In genomic region chr1:35278886-35279554, GRCh38 we compare ENCODE assay signal across 1 cellular context.
TF ChIP-seq lines count a peak whose summit lies in the region.

No MANE protein-coding gene starts in this region.

TF ChIP-seq in K562, 482 proteins besides CTCF, POLR2A, EP300 and RAD21 (continued from another document and continues in another):
- TF ChIP-seq, protein P1, sequence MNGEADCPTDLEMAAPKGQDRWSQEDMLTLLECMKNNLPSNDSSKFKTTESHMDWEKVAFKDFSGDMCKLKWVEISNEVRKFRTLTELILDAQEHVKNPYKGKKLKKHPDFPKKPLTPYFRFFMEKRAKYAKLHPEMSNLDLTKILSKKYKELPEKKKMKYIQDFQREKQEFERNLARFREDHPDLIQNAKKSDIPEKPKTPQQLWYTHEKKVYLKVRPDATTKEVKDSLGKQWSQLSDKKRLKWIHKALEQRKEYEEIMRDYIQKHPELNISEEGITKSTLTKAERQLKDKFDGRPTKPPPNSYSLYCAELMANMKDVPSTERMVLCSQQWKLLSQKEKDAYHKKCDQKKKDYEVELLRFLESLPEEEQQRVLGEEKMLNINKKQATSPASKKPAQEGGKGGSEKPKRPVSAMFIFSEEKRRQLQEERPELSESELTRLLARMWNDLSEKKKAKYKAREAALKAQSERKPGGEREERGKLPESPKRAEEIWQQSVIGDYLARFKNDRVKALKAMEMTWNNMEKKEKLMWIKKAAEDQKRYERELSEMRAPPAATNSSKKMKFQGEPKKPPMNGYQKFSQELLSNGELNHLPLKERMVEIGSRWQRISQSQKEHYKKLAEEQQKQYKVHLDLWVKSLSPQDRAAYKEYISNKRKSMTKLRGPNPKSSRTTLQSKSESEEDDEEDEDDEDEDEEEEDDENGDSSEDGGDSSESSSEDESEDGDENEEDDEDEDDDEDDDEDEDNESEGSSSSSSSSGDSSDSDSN (IDR thresholded peaks at IDR 0.05; ENCODE audit: borderline replicate concordance in 1 of 2, low read depth in 2 of 2, low read length in 2 of 2): no peak
- TF ChIP-seq HDAC8 (tag; IDR thresholded peaks at IDR 0.05) (no peak), RBM34 (IDR thresholded peaks at IDR 0.05; ENCODE audit: borderline replicate concordance, insufficient read depth, low read length) (no peak), RERE (CRISPR knock-in tag; IDR thresholded peaks at IDR 0.05; ENCODE audit: borderline replicate concordance) (no peak), PRDM10 (IDR thresholded peaks at IDR 0.05; ENCODE audit: partially characterized antibody) (no peak), KAT8 (IDR thresholded peaks at IDR 0.05; ENCODE audit: low read depth) (no peak), CBFA2T2 (conservative IDR thresholded peaks at IDR 0.05) (peak; percentile 92), ZBTB1 (CRISPR knock-in tag; IDR thresholded peaks at IDR 0.05; ENCODE audit: borderline replicate concordance, low read depth) (no peak), HINFP (tag; conservative IDR thresholded peaks at IDR 0.05; ENCODE audit: low read depth) (0 out of 2 replicates have a peak, but pooled peaks have one; percentile 37), POLR2B (IDR thresholded peaks at IDR 0.05; ENCODE audit: low read depth, partially characterized antibody) (no peak), ESRRA (IDR thresholded peaks at IDR 0.05; ENCODE audit: borderline replicate concordance, low read depth) (no peak), IFI16 (CRISPR knock-in tag; IDR thresholded peaks at IDR 0.05) (peak; percentile 48; the same call in 1 of the 2 replicates), ZNF174 (CRISPR knock-in tag; IDR thresholded peaks at IDR 0.05) (0 out of 2 replicates have a peak, but pooled peaks have one; percentile 27), HEY1 (CRISPR knock-in tag; IDR thresholded peaks at IDR 0.05; ENCODE audit: borderline replicate concordance) (peak; percentile 84; the same call in 1 of the 2 replicates), DIDO1 (tag; IDR thresholded peaks at IDR 0.05; ENCODE audit: low read depth) (0 out of 2 replicates have a peak, but pooled peaks have one; percentile 47), DNMT1 (IDR thresholded peaks at IDR 0.05) (no peak), PATZ1 (CRISPR knock-in tag; IDR thresholded peaks at IDR 0.05; ENCODE audit: borderline replicate concordance) (no peak), GATAD2A (IDR thresholded peaks at IDR 0.05) (peak; percentile 80), ZNF124 (CRISPR knock-in tag; IDR thresholded peaks at IDR 0.05) (no peak), NCOA2 (IDR thresholded peaks at IDR 0.05; ENCODE audit: partially characterized antibody in 2 of 2) (peak in 1 of 2 experiments; percentile 77), COPS2 (conservative IDR thresholded peaks at IDR 0.05) (no peak)
- TF ChIP-seq, protein P2, sequence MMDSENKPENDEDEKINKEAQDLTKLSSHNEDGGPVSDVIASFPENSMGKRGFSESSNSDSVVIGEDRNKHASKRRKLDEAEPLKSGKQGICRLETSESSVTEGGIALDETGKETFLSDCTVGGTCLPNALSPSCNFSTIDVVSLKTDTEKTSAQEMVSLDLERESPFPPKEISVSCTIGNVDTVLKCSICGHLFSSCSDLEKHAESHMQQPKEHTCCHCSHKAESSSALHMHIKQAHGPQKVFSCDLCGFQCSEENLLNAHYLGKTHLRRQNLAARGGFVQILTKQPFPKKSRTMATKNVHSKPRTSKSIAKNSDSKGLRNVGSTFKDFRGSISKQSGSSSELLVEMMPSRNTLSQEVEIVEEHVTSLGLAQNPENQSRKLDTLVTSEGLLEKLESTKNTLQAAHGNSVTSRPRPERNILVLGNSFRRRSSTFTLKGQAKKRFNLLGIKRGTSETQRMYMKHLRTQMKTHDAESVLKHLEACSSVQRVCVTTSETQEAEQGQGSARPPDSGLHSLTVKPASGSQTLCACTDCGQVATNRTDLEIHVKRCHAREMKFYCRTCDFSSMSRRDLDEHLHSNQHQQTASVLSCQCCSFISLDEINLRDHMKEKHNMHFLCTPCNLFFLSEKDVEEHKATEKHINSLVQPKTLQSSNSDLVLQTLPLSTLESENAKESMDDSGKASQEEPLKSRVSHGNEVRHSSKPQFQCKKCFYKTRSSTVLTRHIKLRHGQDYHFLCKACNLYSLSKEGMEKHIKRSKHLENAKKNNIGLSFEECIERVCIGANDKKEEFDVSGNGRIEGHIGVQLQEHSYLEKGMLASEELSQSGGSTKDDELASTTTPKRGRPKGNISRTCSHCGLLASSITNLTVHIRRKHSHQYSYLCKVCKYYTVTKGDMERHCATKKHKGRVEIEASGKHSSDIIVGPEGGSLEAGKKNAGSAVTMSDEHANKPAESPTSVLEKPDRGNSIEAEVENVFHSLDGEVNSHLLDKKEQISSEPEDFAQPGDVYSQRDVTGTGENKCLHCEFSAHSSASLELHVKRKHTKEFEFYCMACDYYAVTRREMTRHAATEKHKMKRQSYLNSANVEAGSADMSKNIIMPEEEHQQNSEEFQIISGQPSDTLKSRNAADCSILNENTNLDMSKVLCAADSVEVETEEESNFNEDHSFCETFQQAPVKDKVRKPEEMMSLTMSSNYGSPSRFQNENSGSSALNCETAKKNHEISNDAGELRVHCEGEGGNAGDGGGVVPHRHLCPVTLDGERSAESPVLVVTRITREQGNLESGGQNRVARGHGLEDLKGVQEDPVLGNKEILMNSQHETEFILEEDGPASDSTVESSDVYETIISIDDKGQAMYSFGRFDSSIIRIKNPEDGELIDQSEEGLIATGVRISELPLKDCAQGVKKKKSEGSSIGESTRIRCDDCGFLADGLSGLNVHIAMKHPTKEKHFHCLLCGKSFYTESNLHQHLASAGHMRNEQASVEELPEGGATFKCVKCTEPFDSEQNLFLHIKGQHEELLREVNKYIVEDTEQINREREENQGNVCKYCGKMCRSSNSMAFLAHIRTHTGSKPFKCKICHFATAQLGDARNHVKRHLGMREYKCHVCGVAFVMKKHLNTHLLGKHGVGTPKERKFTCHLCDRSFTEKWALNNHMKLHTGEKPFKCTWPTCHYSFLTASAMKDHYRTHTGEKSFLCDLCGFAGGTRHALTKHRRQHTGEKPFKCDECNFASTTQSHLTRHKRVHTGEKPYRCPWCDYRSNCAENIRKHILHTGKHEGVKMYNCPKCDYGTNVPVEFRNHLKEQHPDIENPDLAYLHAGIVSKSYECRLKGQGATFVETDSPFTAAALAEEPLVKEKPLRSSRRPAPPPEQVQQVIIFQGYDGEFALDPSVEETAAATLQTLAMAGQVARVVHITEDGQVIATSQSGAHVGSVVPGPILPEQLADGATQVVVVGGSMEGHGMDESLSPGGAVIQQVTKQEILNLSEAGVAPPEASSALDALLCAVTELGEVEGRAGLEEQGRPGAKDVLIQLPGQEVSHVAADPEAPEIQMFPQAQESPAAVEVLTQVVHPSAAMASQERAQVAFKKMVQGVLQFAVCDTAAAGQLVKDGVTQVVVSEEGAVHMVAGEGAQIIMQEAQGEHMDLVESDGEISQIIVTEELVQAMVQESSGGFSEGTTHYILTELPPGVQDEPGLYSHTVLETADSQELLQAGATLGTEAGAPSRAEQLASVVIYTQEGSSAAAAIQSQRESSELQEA (IDR thresholded peaks at IDR 0.05; ENCODE audit: low read depth): no peak
